In the genomic region with DNA sequence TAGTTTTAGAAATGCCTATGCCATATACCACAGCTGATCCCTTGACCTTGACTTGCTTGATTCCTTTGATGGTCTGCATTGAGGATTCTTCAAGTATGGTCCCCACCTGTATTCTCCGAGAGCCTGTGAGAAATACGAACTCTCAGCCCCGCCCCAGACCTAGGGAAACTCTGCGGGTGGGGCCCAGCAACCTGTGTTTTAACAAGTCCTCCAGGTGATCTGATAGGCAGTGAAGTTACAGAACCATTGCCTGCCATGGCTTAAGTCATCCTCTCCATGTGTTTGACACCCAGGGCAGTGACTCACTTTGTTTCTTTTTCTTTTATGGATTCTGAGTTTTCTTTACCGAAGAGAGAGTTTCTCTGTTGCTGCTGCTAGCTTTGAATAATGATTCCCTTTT, we compare ENCODE assay signal across 19 cellular contexts. TPM values are rescaled to one million over a fixed set of nuclear protein-coding genes. Genes with fewer than 3 reads are reported as not detected.
A peak's percentile ranks its signal among the peaks of the same experiment; 100 is the strongest.
DNase-seq lines count a peak whose midpoint lies in the region; FAIRE-seq and TF ChIP-seq lines count a peak whose summit lies in the region.
"Had no signal": no experiment of that assay in that cellular context is flagged by ENCODE, and none has a peak within 500 bp of the region (broad histone marks: within the 10 kb centered on the region; RNA-seq: fewer than 3 reads in every experiment).

No MANE protein-coding gene starts in this region.

- H3K4me1 ChIP-seq in HEK293 (ENCODE audit: control insufficient read depth, insufficient read depth, low read length) (no peaks in the 10 kb centered on the region), keratinocyte (ENCODE audit: control insufficient read depth, extremely low read depth, insufficient read depth, low read length) (peaks cover 2% of the 10 kb centered on the region), BE2C (no peaks in the 10 kb centered on the region), right atrium auricular region (no peaks in the 10 kb centered on the region)

- H3K79me2 ChIP-seq in keratinocyte (ENCODE audit: control insufficient read depth, insufficient read depth, low read length), result no peaks in the 10 kb centered on the region

- POLR2A ChIA-PET in HEK293 (lab: Yijun Ruan, JAX), result no interaction called here

- H3K9me1 ChIP-seq in keratinocyte (ENCODE audit: control insufficient read depth, extremely low read depth, insufficient read depth, low read length), result no peaks in the 10 kb centered on the region

- CTCF ChIA-PET in HEK293 (lab: Yijun Ruan, JAX), result no interaction called here

- TF ChIP-seq CTCF in HEK293 (tag by site-specific recombination; IDR thresholded peaks at IDR 0.05) (no peak), epithelial cell of esophagus (IDR thresholded peaks at IDR 0.05; ENCODE audit: insufficient read depth, low read depth, low read length, missing control alignments) (no peak), keratinocyte (optimal IDR thresholded peaks at IDR 0.05 in 1 of 3, IDR thresholded peaks at IDR 0.05 in 1 of 3, conservative IDR thresholded peaks at IDR 0.05 in 1 of 3; ENCODE audit: extremely low read depth in 1 of 3, insufficient read depth in 2 of 3, low read length in 3 of 3) (no peak), BE2C (IDR thresholded peaks at IDR 0.05; ENCODE audit: low read depth, low read length) (no peak), right atrium auricular region (IDR thresholded peaks at IDR 0.05) (no peak)

- peak; percentile 20 for DNase-seq in NCI-H69 (lab: John Stamatoyannopoulos, UW)
- peak; percentile 66 for DNase-seq in epithelial cell of esophagus (ENCODE audit: low read depth)
- no peak for DNase-seq in keratinocyte (ENCODE audit: low read depth, low spot score)
- no peak for DNase-seq in BE2C
- DNase-seq in hypothalamus (lab: John Stamatoyannopoulos, UW), result no peak
- no peak for DNase-seq in right atrium auricular region (ENCODE audit: low spot score)
- no peak for DNase-seq in NCI-H1417 treated with DMSO at 0.1 percent for 48 hours (lab: John Stamatoyannopoulos, UW)
- DNase-seq: ACHN; CD4-positive, alpha-beta T cell; DND-41; KBM-7; MG63; NCI-H1092 treated with DMSO at 0.1 percent for 48 hours; NCI-H1694 treated with DMSO at 0.1 percent for 48 hours; NCI-H2171 treated with DMSO at 0.1 percent for 48 hours; NCI-H510A treated with DMSO at 0.1 percent for 48 hours; PC-3 had no signal

- peak overlapping the region; percentile 49 for H3K4me2 ChIP-seq in keratinocyte (ENCODE audit: control insufficient read depth, extremely low read depth, insufficient read depth, low read depth, low read length)

- H3K4me3 ChIP-seq in HEK293 (ENCODE audit: low read depth, low read length) (no peak overlapping the region), epithelial cell of esophagus (ENCODE audit: low read length) (no peak overlapping the region), keratinocyte (ENCODE audit: control insufficient read depth in 2 of 3, extremely low read depth in 1 of 3, insufficient read depth in 2 of 3, low read depth in 1 of 3, low read length in 3 of 3) (peak overlapping the region in 1 of 3 experiments; percentile 5), BE2C (ENCODE audit: low read depth, low read length) (no peak overlapping the region), right atrium auricular region (no peak overlapping the region)
- H3K4me3 ChIP-seq: MG63 had no signal

- peaks cover 3% of the 10 kb centered on the region for H3K27me3 ChIP-seq in keratinocyte (ENCODE audit: control insufficient read depth, extremely low read depth, insufficient read depth, low read length)
- no peaks in the 10 kb centered on the region for H3K27me3 ChIP-seq in BE2C
- no peaks in the 10 kb centered on the region for H3K27me3 ChIP-seq in right atrium auricular region

- H3K9me3 ChIP-seq in HEK293 (ENCODE audit: control insufficient read depth, insufficient read depth, low read depth, low read length), result no peaks in the 10 kb centered on the region
- no peaks in the 10 kb centered on the region for H3K9me3 ChIP-seq in keratinocyte (ENCODE audit: control insufficient read depth, low read depth, low read length)
- no peaks in the 10 kb centered on the region for H3K9me3 ChIP-seq in BE2C
- no peaks in the 10 kb centered on the region for H3K9me3 ChIP-seq in right atrium auricular region
- H3K9me3 ChIP-seq: MG63 had no signal

- no peak overlapping the region for H3K9ac ChIP-seq in keratinocyte (ENCODE audit: control insufficient read depth, extremely low read depth, insufficient read depth, low read length)

- FAIRE-seq in keratinocyte (lab: Jason Lieb, UNC), result no peak

- H3K27ac ChIP-seq in HEK293 (ENCODE audit: extremely low read depth, low read depth, low read length), result no peak overlapping the region
- no peak overlapping the region for H3K27ac ChIP-seq in keratinocyte (ENCODE audit: control insufficient read depth, insufficient read depth, low read length)
- no peak overlapping the region for H3K27ac ChIP-seq in right atrium auricular region

- H4K20me1 ChIP-seq in keratinocyte (ENCODE audit: control insufficient read depth, extremely low read depth, insufficient read depth, low read length), result no peaks in the 10 kb centered on the region

- dilution Hi-C loops in keratinocyte (cut with MboI; ENCODE audit: extremely low pct_ligation_motif_present, low sequenced_read_pairs), result no loop called here

- H2AFZ ChIP-seq in keratinocyte (ENCODE audit: control insufficient read depth, low read length), result no peak overlapping the region

- no peaks in the 10 kb centered on the region for H3K36me3 ChIP-seq in HEK293 (ENCODE audit: control insufficient read depth in 2 of 2, insufficient read depth in 1 of 2, low read length in 2 of 2)
- no peaks in the 10 kb centered on the region for H3K36me3 ChIP-seq in keratinocyte (ENCODE audit: control insufficient read depth in 2 of 2, extremely low read depth in 1 of 2, insufficient read depth in 2 of 2, low read length in 2 of 2)
- H3K36me3 ChIP-seq in BE2C, result no peaks in the 10 kb centered on the region
- H3K36me3 ChIP-seq in right atrium auricular region, result no peaks in the 10 kb centered on the region
- H3K36me3 ChIP-seq: MG63 had no signal

TF ChIP-seq in HEK293, 187 proteins besides CTCF, POLR2A, EP300 and RAD21:
- TF ChIP-seq ZBTB20 (tag by site-specific recombination; IDR thresholded peaks at IDR 0.05) (peak; percentile 39; the same call in 1 of the 2 replicates), ZNF2 (tag by site-specific recombination; IDR thresholded peaks at IDR 0.05) (no peak)

RNA-seq across cellular contexts. Expression of a gene that starts 18.5 kb away (rescaled TPM):
- polyA plus RNA-seq in keratinocyte, result 0.01 to 0.06 TPM (median 0.01 TPM) in 3 replicates
- 1.9 TPM for polyA plus RNA-seq in keratinocyte (2011; ENCODE audit: low read depth)
- polyA plus RNA-seq in keratinocyte (2011; cell fraction: cytosol; rRNA removed), result 0.01 TPM in 1 of 2 replicates, not detected in the other
- polyA plus RNA-seq in keratinocyte (2011; cell fraction: nucleus; rRNA removed), result 0.03 and 0.08 TPM in 2 replicates
- polyA plus RNA-seq in keratinocyte (2012; ENCODE audit: low replicate concordance), result 0.17 and 2.1 TPM in 2 replicates
- polyA minus RNA-seq in keratinocyte, result 0.03 TPM in 1 of 3 replicates, not detected in the others
- polyA minus RNA-seq in keratinocyte (2011; cell fraction: cytosol; rRNA and poly(A)+ RNA removed), result not detected
- polyA minus RNA-seq in keratinocyte (2011; cell fraction: nucleus; rRNA and poly(A)+ RNA removed), result 0.11 and 0.23 TPM in 2 replicates
- not detected for polyA plus RNA-seq in BE2C (2012; ENCODE audit: insufficient read depth, insufficient read length, low read depth)
- total RNA-seq in right atrium auricular region, result under 1 TPM; 0.31 to 0.82 TPM
- total RNA-seq: CD4-positive, alpha-beta T cell; H4; PC-3 had no signal

Comparison
In these comparisons a context has a peak if more than half of its experiments do, and no peak if none do; other contexts are left out.
1. DNase-seq: peak in NCI-H69 (single experiment) and epithelial cell of esophagus (single experiment); none in keratinocyte (single experiment), BE2C (single experiment), hypothalamus (0 of 51), right atrium auricular region (single experiment) and NCI-H1417 treated with DMSO at 0.1 percent for 48 hours (single experiment).